ENCODE assay signal across 8 cellular contexts in genomic region chr17:19744492-19744891, GRCh38. TPM values are rescaled to one million over a fixed set of nuclear protein-coding genes. Genes with fewer than 3 reads are reported as not detected.
DNase-seq lines count a peak whose midpoint lies in the region; TF ChIP-seq lines count a peak whose summit lies in the region.

No MANE protein-coding gene starts in this region.

- H3K9me3 ChIP-seq in CD4-positive, alpha-beta memory T cell (ENCODE audit: control insufficient read depth in 1 of 2, low read length in 2 of 2) = no peaks in the 10 kb centered on the region
- no peaks in the 10 kb centered on the region for H3K9me3 ChIP-seq in osteoblast (ENCODE audit: low read depth, low read length)

- peak overlapping the region in 1 of 2 donors; percentile 35 for H3K4me3 ChIP-seq in CD4-positive, alpha-beta memory T cell (ENCODE audit: low read length in 2 of 2)
- H3K4me3 ChIP-seq in epithelial cell of proximal tubule (ENCODE audit: low read depth, low read length) = peak overlapping the region; percentile 47
- peak overlapping the region; percentile 58 for H3K4me3 ChIP-seq in osteoblast (ENCODE audit: insufficient read depth, low read length)

- TF ChIP-seq CTCF in epithelial cell of proximal tubule (conservative IDR thresholded peaks at IDR 0.05; ENCODE audit: low read depth, low read length) (no peak), osteoblast (IDR thresholded peaks at IDR 0.05; ENCODE audit: extremely low read depth, low read depth, low read length) (no peak)

- no peaks in the 10 kb centered on the region for H3K36me3 ChIP-seq in CD4-positive, alpha-beta memory T cell (ENCODE audit: insufficient read depth, low read length)
- no peaks in the 10 kb centered on the region for H3K36me3 ChIP-seq in osteoblast (ENCODE audit: insufficient read depth, low read length)

- no peaks in the 10 kb centered on the region for H3K27me3 ChIP-seq in CD4-positive, alpha-beta memory T cell (ENCODE audit: insufficient read depth, low read length)
- H3K27me3 ChIP-seq in osteoblast (ENCODE audit: insufficient read depth, low read length) = no peaks in the 10 kb centered on the region

- H2AFZ ChIP-seq in osteoblast (ENCODE audit: low read length) = peak overlapping the region; percentile 81

- intact Hi-C loops in CD4-positive, alpha-beta memory T cell (cut with micrococcal nuclease) = no loop called here

- H3K79me2 ChIP-seq in osteoblast (ENCODE audit: insufficient read depth, low read length) = no peaks in the 10 kb centered on the region

- H3K4me2 ChIP-seq in osteoblast (ENCODE audit: insufficient read depth, low read length) = peak overlapping the region; percentile 78

- POLR2A ChIA-PET in CD4-positive, alpha-beta memory T cell (lab: Charles Lee; ENCODE audit: partially characterized antibody) = interaction anchor here (1.0 to 1.3 kb wide), 4 partner anchors 9 to 97 kb away, joined by 3 to 5 read pairs (median 4); no protein-coding TSS in a partner anchor

- H3K27ac ChIP-seq in CD4-positive, alpha-beta memory T cell (ENCODE audit: low read depth, low read length) = no peak overlapping the region
- no peak overlapping the region for H3K27ac ChIP-seq in osteoblast (ENCODE audit: low read depth, low read length)

- H3K4me3 Mint-ChIP-seq in CD4-positive, alpha-beta memory T cell = peak overlapping the region; percentile 53 to 79 (median 69)
- peak overlapping the region in 3 of 4 donors; percentile 75 to 90 (median 84) for H3K4me3 Mint-ChIP-seq in IgD-negative memory B cell

- H3K36me3 Mint-ChIP-seq in CD4-positive, alpha-beta memory T cell = no peaks in the 10 kb centered on the region
- H3K36me3 Mint-ChIP-seq in IgD-negative memory B cell = peaks cover 2% of the 10 kb centered on the region

- CTCF ChIA-PET in CD4-positive, alpha-beta memory T cell (lab: Charles Lee; ENCODE audit: partially characterized antibody) = interaction anchor here (0.7 to 6.3 kb wide), 26 partner anchors 8 to 281 kb away, joined by 3 to 63 read pairs (median 4); partner anchors contain the start of gene ALDH3A2

- peaks cover 2 to 6% (median 3%) of the 10 kb centered on the region in 4 donors for H3K4me1 Mint-ChIP-seq in CD4-positive, alpha-beta memory T cell
- H3K4me1 Mint-ChIP-seq in IgD-negative memory B cell = peaks cover 0 to 2% (median 0%) of the 10 kb centered on the region in 3 donors

- H3K27me3 Mint-ChIP-seq in CD4-positive, alpha-beta memory T cell = peaks cover 2 to 5% of the 10 kb centered on the region in 2 donors
- H3K27me3 Mint-ChIP-seq in IgD-negative memory B cell = peaks cover 2% of the 10 kb centered on the region

- no peaks in the 10 kb centered on the region for H3K9me3 Mint-ChIP-seq in CD4-positive, alpha-beta memory T cell
- H3K9me3 Mint-ChIP-seq in IgD-negative memory B cell = no peaks in the 10 kb centered on the region

- peak in 2 of 5 donors; percentile 7 to 19 for DNase-seq in CD4-positive, alpha-beta memory T cell
- no peak for DNase-seq in epithelial cell of proximal tubule (ENCODE audit: low read depth)
- DNase-seq in osteoblast (ENCODE audit: insufficient read length, low spot score, missing footprints) = peak; percentile 21
- no peak for DNase-seq in RPMI8226
- DNase-seq in mucosa of gallbladder (ENCODE audit: low spot score) = no peak
- no peak for DNase-seq in NCI-H1436 (lab: John Stamatoyannopoulos, UW)
- no peak for DNase-seq in NK-92 (lab: John Stamatoyannopoulos, UW; ENCODE audit: unreplicated experiment)

- no peaks in the 10 kb centered on the region for H4K20me1 ChIP-seq in osteoblast (ENCODE audit: insufficient read depth, low read length)

- H3K27ac Mint-ChIP-seq in CD4-positive, alpha-beta memory T cell = no peak overlapping the region
- no peak overlapping the region for H3K27ac Mint-ChIP-seq in IgD-negative memory B cell

- peaks cover 8% of the 10 kb centered on the region for H3K4me1 ChIP-seq in CD4-positive, alpha-beta memory T cell (ENCODE audit: insufficient read depth, low read length)
- peaks cover 13% of the 10 kb centered on the region for H3K4me1 ChIP-seq in osteoblast (ENCODE audit: insufficient read depth, low read length)

RNA-seq across cellular contexts. Expression of gene ALDH3A1, which starts 3.6 kb away (rescaled TPM):
- total RNA-seq in CD4-positive, alpha-beta memory T cell = not detected
- not detected for polyA plus RNA-seq in CD4-positive, alpha-beta memory T cell
- polyA plus RNA-seq in IgD-negative memory B cell = not detected
- 3.3 TPM in 1 of 2 replicates, not detected in the other for total RNA-seq in epithelial cell of proximal tubule
- under 0.01 TPM in 1 of 2 replicates, not detected in the other for total RNA-seq in osteoblast
- total RNA-seq in mucosa of gallbladder = 3.4 TPM

RNA-seq across cellular contexts. Expression of gene SLC47A2, which starts 28.1 kb away (rescaled TPM):
- not detected for total RNA-seq in CD4-positive, alpha-beta memory T cell
- polyA plus RNA-seq in CD4-positive, alpha-beta memory T cell = not detected
- polyA plus RNA-seq in IgD-negative memory B cell = 0.15 TPM
- total RNA-seq in epithelial cell of proximal tubule = not detected in 2 replicates
- not detected in 2 replicates for total RNA-seq in osteoblast
- total RNA-seq in mucosa of gallbladder = not detected
